ENCODE assay signal across 11 cellular contexts in genomic region chr12:78088391-78088832, GRCh38.
DNase-seq lines count a peak whose midpoint lies in the region; ATAC-seq, FAIRE-seq and TF ChIP-seq lines count a peak whose summit lies in the region.
"Had no signal": no experiment of that assay in that cellular context is flagged by ENCODE, and none has a peak within 500 bp of the region (broad histone marks: within the 10 kb centered on the region; RNA-seq: fewer than 3 reads in every experiment).

No MANE protein-coding gene starts in this region.

- peak overlapping the region; percentile 64 for H3K4me2 ChIP-seq in A549

- H3K4me1 ChIP-seq in A549: no peaks in the 10 kb centered on the region
- no peaks in the 10 kb centered on the region for H3K4me1 ChIP-seq in left lung

- FAIRE-seq in A549 (lab: Jason Lieb, UNC): no peak

- no peak for TF ChIP-seq CTCF in A549 (IDR thresholded peaks at IDR 0.05)
- TF ChIP-seq CTCF in left lung (IDR thresholded peaks at IDR 0.05): no peak

- no peaks in the 10 kb centered on the region for H3K36me3 ChIP-seq in left lung

- DNase-seq in A549 (ENCODE audit: low read depth in 1 of 2, low spot score in 1 of 2): peak; percentile 1 to 4
- DNase-seq in left lung: no peak
- DNase-seq in left colon: no peak
- no peak for DNase-seq in NCI-H226
- no peak for DNase-seq in central memory CD4-positive, alpha-beta T cell
- DNase-seq in NCI-H446 treated with DMSO at 0.1 percent for 48 hours (lab: John Stamatoyannopoulos, UW): no peak
- DNase-seq: CD4-positive, CD25-positive, alpha-beta regulatory T cell; foreskin keratinocyte; NCI-H1436 had no signal

- intact Hi-C loops in left lung (cut with DNase I) (no loop called here), left colon (cut with DNase I, micrococcal nuclease) (no loop called here)

- POLR2A ChIA-PET in A549 (lab: Yijun Ruan, JAX): no interaction called here

- TF ChIP-seq POLR2A in A549 (IDR thresholded peaks at IDR 0.05; ENCODE audit: low read length): no peak

- H3K27me3 ChIP-seq in left lung: no peaks in the 10 kb centered on the region
- H3K27me3 ChIP-seq: foreskin keratinocyte had no signal

- TF ChIP-seq RAD21 in A549 (conservative IDR thresholded peaks at IDR 0.05 in 1 of 2, IDR thresholded peaks at IDR 0.05 in 1 of 2): no peak

- H3K4me3 ChIP-seq in A549 (peak overlapping the region; percentile 24; the same call in 1 of the 3 replicates), left lung (peak overlapping the region in 1 of 2 donors; percentile 15)

- H3K27ac ChIP-seq in A549 (0 out of 6 replicates have a peak overlapping the region, but pooled peaks of 1 of the 2 experiments have one; percentile 47), left lung (peak overlapping the region in 1 of 2 donors; percentile 38)
- H3K27ac ChIP-seq: foreskin keratinocyte had no signal

- CTCF ChIA-PET in A549 (lab: Yijun Ruan, JAX): no interaction called here

- 53% methylated on average over 3 of the region's 3 CpGs for WGBS in A549 (ENCODE audit: missing lambda C conversion rate)

- H3K9me3 ChIP-seq in A549 (no peaks in the 10 kb centered on the region), left lung (no peaks in the 10 kb centered on the region)

- no peak for TF ChIP-seq EP300 in A549 (IDR thresholded peaks at IDR 0.05)

- ATAC-seq in A549: 0 out of 6 replicates have a peak, but pooled peaks of 1 of the 2 experiments have one; percentile 19
- peak; percentile 66 for ATAC-seq in HG02571 (IDR thresholded peaks at IDR 0.05; ENCODE audit: unreplicated experiment)
- ATAC-seq in SK-N-SH treated with all-trans-retinoic acid at 6 μM for 48 hours: peak; percentile 26; the same call in 2 of the 3 replicates
- ATAC-seq in left lung: peak; percentile 35
- no peak for ATAC-seq in left colon
- ATAC-seq: foreskin keratinocyte had no signal

TF ChIP-seq in A549, 52 proteins besides CTCF, POLR2A, EP300 and RAD21:
- TF ChIP-seq NR3C1 (IDR thresholded peaks at IDR 0.05) (no peak), FOSB (CRISPR knock-in tag; IDR thresholded peaks at IDR 0.05) (no peak), CEBPB (IDR thresholded peaks at IDR 0.05) (no peak), SMC3 (IDR thresholded peaks at IDR 0.05) (no peak), ZSCAN20 (CRISPR knock-in tag; IDR thresholded peaks at IDR 0.05) (no peak), ATOH8 (CRISPR knock-in tag; IDR thresholded peaks at IDR 0.05; ENCODE audit: low read depth) (no peak), BHLHE40 (IDR thresholded peaks at IDR 0.05; ENCODE audit: low read depth, low read length) (no peak), EHF (CRISPR knock-in tag; IDR thresholded peaks at IDR 0.05) (no peak), HOXA7 (CRISPR knock-in tag; IDR thresholded peaks at IDR 0.05) (no peak), EHMT2 (IDR thresholded peaks at IDR 0.05; ENCODE audit: low read depth) (no peak), ZNF302 (CRISPR knock-in tag; IDR thresholded peaks at IDR 0.05) (no peak), JUN (IDR thresholded peaks at IDR 0.05) (no peak), KDM5A (IDR thresholded peaks at IDR 0.05) (no peak), KDM1A (IDR thresholded peaks at IDR 0.05; ENCODE audit: low read depth) (no peak), FOXS1 (CRISPR knock-in tag; IDR thresholded peaks at IDR 0.05) (no peak), JUNB (IDR thresholded peaks at IDR 0.05) (no peak), FOSL2 (IDR thresholded peaks at IDR 0.05) (no peak), FOSL2 (CRISPR knock-in tag; IDR thresholded peaks at IDR 0.05) (no peak), HOXB13 (CRISPR knock-in tag; IDR thresholded peaks at IDR 0.05; ENCODE audit: low read depth) (no peak)
- TF ChIP-seq, protein P1, sequence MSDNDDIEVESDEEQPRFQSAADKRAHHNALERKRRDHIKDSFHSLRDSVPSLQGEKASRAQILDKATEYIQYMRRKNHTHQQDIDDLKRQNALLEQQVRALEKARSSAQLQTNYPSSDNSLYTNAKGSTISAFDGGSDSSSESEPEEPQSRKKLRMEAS (IDR thresholded peaks at IDR 0.05): no peak

TF ChIP-seq in SK-N-SH treated with all-trans-retinoic acid at 6 μM for 48 hours, 23 proteins besides CTCF, POLR2A, EP300 and RAD21:
- TF ChIP-seq ZNF565 (CRISPR knock-in tag; conservative IDR thresholded peaks at IDR 0.05; ENCODE audit: low read depth): no peak
- no peak for TF ChIP-seq TOX (CRISPR knock-in tag; IDR thresholded peaks at IDR 0.05; ENCODE audit: borderline replicate concordance)
- TF ChIP-seq ZNF70 (CRISPR knock-in tag; IDR thresholded peaks at IDR 0.05): no peak
- TF ChIP-seq ZFP30 (CRISPR knock-in tag; IDR thresholded peaks at IDR 0.05): no peak
- no peak for TF ChIP-seq GLIS3 (CRISPR knock-in tag; IDR thresholded peaks at IDR 0.05)
- no peak for TF ChIP-seq TCF4 (CRISPR knock-in tag; IDR thresholded peaks at IDR 0.05; ENCODE audit: borderline replicate concordance)
- TF ChIP-seq ZFP3 (CRISPR knock-in tag; IDR thresholded peaks at IDR 0.05): no peak
- TF ChIP-seq, protein P2, sequence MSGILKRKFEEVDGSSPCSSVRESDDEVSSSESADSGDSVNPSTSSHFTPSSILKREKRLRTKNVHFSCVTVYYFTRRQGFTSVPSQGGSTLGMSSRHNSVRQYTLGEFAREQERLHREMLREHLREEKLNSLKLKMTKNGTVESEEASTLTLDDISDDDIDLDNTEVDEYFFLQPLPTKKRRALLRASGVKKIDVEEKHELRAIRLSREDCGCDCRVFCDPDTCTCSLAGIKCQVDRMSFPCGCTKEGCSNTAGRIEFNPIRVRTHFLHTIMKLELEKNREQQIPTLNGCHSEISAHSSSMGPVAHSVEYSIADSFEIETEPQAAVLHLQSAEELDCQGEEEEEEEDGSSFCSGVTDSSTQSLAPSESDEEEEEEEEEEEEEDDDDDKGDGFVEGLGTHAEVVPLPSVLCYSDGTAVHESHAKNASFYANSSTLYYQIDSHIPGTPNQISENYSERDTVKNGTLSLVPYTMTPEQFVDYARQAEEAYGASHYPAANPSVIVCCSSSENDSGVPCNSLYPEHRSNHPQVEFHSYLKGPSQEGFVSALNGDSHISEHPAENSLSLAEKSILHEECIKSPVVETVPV (CRISPR knock-in tag; IDR thresholded peaks at IDR 0.05): no peak

Comparison
In these comparisons a context has a peak if more than half of its experiments do, and no peak if none do; other contexts are left out.
1. DNase-seq: peak in A549 (2 of 2); none in left lung (0 of 2), left colon (0 of 2), NCI-H226 (single experiment), central memory CD4-positive, alpha-beta T cell (single experiment) and NCI-H446 treated with DMSO at 0.1 percent for 48 hours (single experiment).